13 cellular contexts compared by ENCODE assay signal in the genomic region with DNA sequence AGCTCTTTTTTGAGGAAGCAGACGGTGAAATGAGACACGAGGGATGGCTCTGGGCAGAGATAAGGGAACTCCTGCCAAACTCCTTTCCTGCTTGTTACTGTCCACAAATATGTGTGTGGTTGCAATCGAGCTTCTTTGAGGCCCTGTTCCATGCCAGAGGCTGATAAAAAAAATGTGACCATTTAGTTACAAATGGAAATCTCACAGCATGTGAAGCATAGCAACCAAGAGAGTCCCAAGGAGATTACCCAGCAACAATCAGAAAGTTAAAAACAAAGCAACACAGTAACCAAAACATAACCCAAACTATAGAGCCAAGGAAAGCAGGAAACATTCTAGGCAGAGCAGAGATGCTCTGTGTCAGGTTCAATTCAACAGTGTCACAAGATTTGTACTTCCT. TPM values are rescaled to one million over a fixed set of nuclear protein-coding genes. Genes with fewer than 3 reads are reported as not detected.
A peak's percentile ranks its signal among the peaks of the same experiment; 100 is the strongest.
DNase-seq lines count a peak whose midpoint lies in the region; ATAC-seq and TF ChIP-seq lines count a peak whose summit lies in the region.
"Had no signal": no experiment of that assay in that cellular context is flagged by ENCODE, and none has a peak within 500 bp of the region (broad histone marks: within the 10 kb centered on the region; RNA-seq: fewer than 3 reads in every experiment).

No MANE protein-coding gene starts in this region.

- peak; percentile 58 for ATAC-seq in lung (ENCODE audit: insufficient read depth, low FRiP score)
- ATAC-seq in GM18907 (IDR thresholded peaks at IDR 0.05; ENCODE audit: unreplicated experiment) = no peak
- ATAC-seq in CD4-positive, alpha-beta T cell (ENCODE audit: poor library complexity) = no peak
- ATAC-seq: CD8-positive, alpha-beta T cell; esophagus mucosa had no signal

- 5 to 13% methylated on average over 3 of the region's 3 CpGs for WGBS in lung, 2 donors

- H3K36me3 ChIP-seq in MG63 (no peaks in the 10 kb centered on the region), lung (ENCODE audit: control insufficient read depth in 2 of 2, insufficient read depth in 2 of 2, low read length in 2 of 2) (no peaks in the 10 kb centered on the region)

- POLR2A ChIA-PET in CD4-positive, alpha-beta T cell (lab: Charles Lee) = no interaction called here

- H3K36me3 Mint-ChIP-seq in CD4-positive, alpha-beta T cell (ENCODE audit: low read depth) = no peaks in the 10 kb centered on the region
- H3K36me3 Mint-ChIP-seq: CD8-positive, alpha-beta T cell had no signal

- H3K4me1 Mint-ChIP-seq in CD4-positive, alpha-beta T cell (ENCODE audit: low read depth) = no peaks in the 10 kb centered on the region
- H3K4me1 Mint-ChIP-seq: neural crest cell had no signal

- H3K4me3 Mint-ChIP-seq in CD4-positive, alpha-beta T cell = no peak overlapping the region
- H3K4me3 Mint-ChIP-seq: CD8-positive, alpha-beta T cell; neural crest cell had no signal

- peaks cover 0 to 9% of the 10 kb centered on the region in 2 donors for H3K4me1 ChIP-seq in lung (ENCODE audit: control insufficient read depth in 2 of 2, insufficient read depth in 2 of 2, low read length in 2 of 2)

- DNase-seq in AG09319 (ENCODE audit: extremely low read depth, low read depth) = peak; percentile 54
- peak; percentile 58 for DNase-seq in MG63
- peak; percentile 18 for DNase-seq in dermis blood vessel endothelial cell
- no peak for DNase-seq in lung (ENCODE audit: low spot score)
- DNase-seq in NCI-H446 treated with DMSO at 0.1 percent for 48 hours (lab: John Stamatoyannopoulos, UW) = no peak
- no peak for DNase-seq in CD4-positive, alpha-beta T cell
- DNase-seq in HuH-7 (ENCODE audit: low spot score) = no peak
- DNase-seq: CD8-positive, alpha-beta T cell; NCI-H1092 treated with DMSO at 0.1 percent for 48 hours; SIG-M5 had no signal

- TF ChIP-seq CTCF in AG09319 (IDR thresholded peaks at IDR 0.05; ENCODE audit: low read depth, low read length) (no peak), lung (IDR thresholded peaks at IDR 0.05; ENCODE audit: control extremely low read depth, extremely low read depth) (no peak)
- no peak for TF ChIP-seq CTCF in CD4-positive, alpha-beta T cell (IDR thresholded peaks at IDR 0.05)

- no peak overlapping the region for H3K27ac Mint-ChIP-seq in CD4-positive, alpha-beta T cell
- H3K27ac Mint-ChIP-seq: CD8-positive, alpha-beta T cell had no signal

- H3K27ac ChIP-seq in lung (ENCODE audit: low read depth in 1 of 2, low read length in 1 of 2) = no peak overlapping the region
- no peak overlapping the region for H3K27ac ChIP-seq in CD4-positive, alpha-beta T cell (ENCODE audit: low read depth, low read length)

- no peaks in the 10 kb centered on the region for H3K27me3 ChIP-seq in MG63
- H3K27me3 ChIP-seq in lung (ENCODE audit: control insufficient read depth, insufficient read depth) = no peaks in the 10 kb centered on the region
- H3K27me3 ChIP-seq in CD4-positive, alpha-beta T cell (ENCODE audit: control insufficient read depth, insufficient read depth, low read length) = peaks cover 5% of the 10 kb centered on the region

- no peaks in the 10 kb centered on the region for H3K9me3 ChIP-seq in MG63
- H3K9me3 ChIP-seq in lung (ENCODE audit: control insufficient read depth in 2 of 2, insufficient read depth in 1 of 2, low read length in 1 of 2) = no peaks in the 10 kb centered on the region
- H3K9me3 ChIP-seq in CD4-positive, alpha-beta T cell (ENCODE audit: control insufficient read depth, low read length) = no peaks in the 10 kb centered on the region

- H3K4me3 ChIP-seq in MG63 = no peak overlapping the region
- no peak overlapping the region for H3K4me3 ChIP-seq in lung

- intact Hi-C loops in CD4-positive, alpha-beta T cell (cut with DNase I, micrococcal nuclease) = no loop called here

- CTCF ChIA-PET in CD4-positive, alpha-beta T cell (lab: Charles Lee) = no interaction called here

- peaks cover 3% of the 10 kb centered on the region for H3K9me3 Mint-ChIP-seq in CD4-positive, alpha-beta T cell
- H3K9me3 Mint-ChIP-seq: CD8-positive, alpha-beta T cell; neural crest cell had no signal

- H3K27me3 Mint-ChIP-seq in CD4-positive, alpha-beta T cell = peaks cover 22% of the 10 kb centered on the region

RNA-seq across cellular contexts. Expression of gene HMGN3, which starts 35.4 kb away (rescaled TPM):
- total RNA-seq in MG63 (2014; rRNA removed; shearing (Covaris generic); ENCODE audit: low replicate concordance) = 40.3 and 50.2 TPM in 2 replicates
- total RNA-seq in dermis blood vessel endothelial cell = 69.3 and 102 TPM in 2 replicates
- 100 to 1,000 TPM; 108 to 351 TPM for total RNA-seq in lung
- polyA plus RNA-seq in lung = 100 to 1,000 TPM in 1 of 2 donors, 10 to 100 TPM in 1; 78.4 to 267 TPM
- total RNA-seq in CD4-positive, alpha-beta T cell = 10 to 100 TPM; 26.8 to 28.2 TPM

Comparison
In these comparisons a context has a peak if more than half of its experiments do, and no peak if none do; other contexts are left out.
1. DNase-seq: peak in AG09319 (single experiment), MG63 (single experiment) and dermis blood vessel endothelial cell (single experiment); none in lung (single experiment), NCI-H446 treated with DMSO at 0.1 percent for 48 hours (single experiment), CD4-positive, alpha-beta T cell (0 of 10) and HuH-7 (single experiment).